8 cellular contexts compared by ENCODE assay signal in the genomic region with DNA sequence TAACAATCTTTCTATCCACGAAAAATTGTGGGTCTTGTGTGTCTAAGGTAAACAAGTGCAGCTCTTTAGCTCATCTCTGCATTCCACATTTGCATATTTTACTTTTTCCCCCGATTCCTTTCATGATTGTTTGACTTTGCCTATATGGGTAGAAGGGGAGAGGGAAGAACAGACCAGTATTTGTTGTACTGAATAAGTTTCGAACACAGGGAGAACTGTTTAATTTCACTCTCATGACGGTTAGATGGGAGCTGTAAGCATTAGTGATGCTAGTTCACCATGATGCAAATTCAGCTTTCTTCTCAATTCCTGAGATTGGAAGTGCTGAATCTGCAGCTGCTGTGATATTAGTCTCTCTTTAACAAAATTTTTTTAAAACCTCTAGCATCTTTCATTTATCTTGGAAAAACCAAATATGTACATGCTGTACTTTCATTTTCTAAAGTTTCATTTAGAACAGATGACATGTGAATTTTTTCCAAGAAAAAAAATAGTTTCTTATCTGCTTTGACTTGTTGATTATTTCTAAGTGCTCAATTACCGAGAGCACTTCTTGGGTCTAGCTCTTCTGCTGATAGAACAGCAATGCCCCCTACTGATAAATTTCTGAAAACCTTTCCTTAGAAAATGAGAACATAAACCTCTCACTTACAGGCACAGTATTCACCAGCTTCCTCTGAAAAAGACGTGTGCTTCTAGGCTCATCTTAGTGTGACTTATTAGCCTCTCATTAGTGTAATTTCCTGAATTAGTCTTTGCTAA.
DNase-seq lines count a peak whose midpoint lies in the region; ATAC-seq and TF ChIP-seq lines count a peak whose summit lies in the region.

No MANE protein-coding gene starts in this region.

- H3K4me1 ChIP-seq in OCI-LY3 (ENCODE audit: low read length) = peaks cover 3% of the 10 kb centered on the region; the same call in 1 of the 2 replicates
- no peaks in the 10 kb centered on the region for H3K4me1 ChIP-seq in foreskin keratinocyte

- H3K36me3 ChIP-seq in OCI-LY3 (replicated peaks; ENCODE audit: low read depth, low read length) = no peaks in the 10 kb centered on the region

- H3K27ac Mint-ChIP-seq in type B pancreatic cell (no peak overlapping the region), T-helper 17 cell (no peak overlapping the region)

- H4K20me1 ChIP-seq in OCI-LY3 (ENCODE audit: insufficient read depth, low read length) = no peaks in the 10 kb centered on the region

- H3K4me3 Mint-ChIP-seq in type B pancreatic cell (no peak overlapping the region), T-helper 17 cell (no peak overlapping the region)

- H3K27me3 ChIP-seq in OCI-LY3 (ENCODE audit: low read depth, low read length) (no peaks in the 10 kb centered on the region), foreskin keratinocyte (no peaks in the 10 kb centered on the region)

- H3K27ac ChIP-seq in OCI-LY3 (ENCODE audit: low read length) = no peak overlapping the region
- H3K27ac ChIP-seq in foreskin keratinocyte = no peak overlapping the region

- no peaks in the 10 kb centered on the region for H3K79me2 ChIP-seq in OCI-LY3 (ENCODE audit: low read length)

- H3K27me3 Mint-ChIP-seq in type B pancreatic cell = peaks cover 10% of the 10 kb centered on the region
- H3K27me3 Mint-ChIP-seq in T-helper 17 cell = peaks cover 12% of the 10 kb centered on the region

- H3K9ac ChIP-seq in OCI-LY3 (ENCODE audit: low read length) = no peak overlapping the region

- no peak overlapping the region for H2AFZ ChIP-seq in OCI-LY3 (ENCODE audit: low read depth, low read length)

- TF ChIP-seq CTCF in OCI-LY3 (IDR thresholded peaks at IDR 0.05; ENCODE audit: low read depth, low read length) = peak; percentile 77
- peak; percentile 66 for TF ChIP-seq CTCF in foreskin keratinocyte (conservative IDR thresholded peaks at IDR 0.05)
- peak; percentile 78 for TF ChIP-seq CTCF in type B pancreatic cell (conservative IDR thresholded peaks at IDR 0.05)

- H3K9me3 ChIP-seq in OCI-LY3 (ENCODE audit: insufficient read depth, low read length) = no peaks in the 10 kb centered on the region
- no peaks in the 10 kb centered on the region for H3K9me3 ChIP-seq in T-helper 17 cell (ENCODE audit: control insufficient read depth, low read length, poor library complexity, severe bottlenecking)

- ATAC-seq in HG03442 (IDR thresholded peaks at IDR 0.05; ENCODE audit: unreplicated experiment) = peak; percentile 57
- peak; percentile 42 for ATAC-seq in foreskin keratinocyte
- no peak for ATAC-seq in HG02840 (IDR thresholded peaks at IDR 0.05; ENCODE audit: low FRiP score, unreplicated experiment)
- no peak for ATAC-seq in HG03108 (IDR thresholded peaks at IDR 0.05; ENCODE audit: unreplicated experiment)
- ATAC-seq in T-helper 17 cell = no peak

- peak overlapping the region; percentile 40 for H3K4me2 ChIP-seq in OCI-LY3 (ENCODE audit: low read length)

- H3K36me3 Mint-ChIP-seq in type B pancreatic cell (no peaks in the 10 kb centered on the region), T-helper 17 cell (ENCODE audit: low read depth) (no peaks in the 10 kb centered on the region)

- H3K4me3 ChIP-seq in OCI-LY3 (ENCODE audit: low read length) = no peak overlapping the region; the same call in 1 of the 2 replicates

- DNase-seq in EL (peak; percentile 16), foreskin keratinocyte (peak; percentile 2 to 17), type B pancreatic cell (ENCODE audit: extremely low spot score, unreplicated experiment) (no peak), T-helper 17 cell (no peak)

- H3K4me1 Mint-ChIP-seq in type B pancreatic cell (ENCODE audit: unreplicated experiment) (no peaks in the 10 kb centered on the region), T-helper 17 cell (no peaks in the 10 kb centered on the region)

- H3K9me3 Mint-ChIP-seq in type B pancreatic cell = no peaks in the 10 kb centered on the region

Comparison
In these comparisons a context has a peak if more than half of its experiments do, and no peak if none do; other contexts are left out.
1. DNase-seq: peak in EL (single experiment) and foreskin keratinocyte (2 of 2); none in type B pancreatic cell (single experiment) and T-helper 17 cell (0 of 3).
2. ATAC-seq: peak in HG03442 (single experiment) and foreskin keratinocyte (single experiment); none in HG02840 (single experiment), HG03108 (single experiment) and T-helper 17 cell (single experiment).
3. Peak in every context shown above with its lines, with median percentiles within 50 percentile points of each other: CTCF ChIP-seq.